Comparison of ENCODE assay signal across 14 cellular contexts in the genomic region with DNA sequence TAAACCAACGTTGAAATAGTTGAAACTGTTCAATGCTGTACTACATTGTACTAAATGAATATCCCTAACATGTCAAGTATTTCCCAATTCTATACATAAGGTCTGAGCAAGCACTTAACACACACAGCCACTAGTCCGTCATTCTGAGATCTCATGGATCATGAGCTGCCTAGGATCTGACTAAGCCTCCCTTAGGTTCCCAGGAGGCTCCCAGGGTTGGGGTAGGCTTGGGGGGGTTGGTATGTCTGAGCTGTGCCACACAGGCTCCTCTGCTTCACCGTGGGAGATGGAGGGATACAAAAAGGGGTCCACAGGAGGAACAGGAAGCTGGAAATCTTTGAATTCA. TPM values are rescaled to one million over a fixed set of nuclear protein-coding genes. Genes with fewer than 3 reads are reported as not detected.
A peak's percentile ranks its signal among the peaks of the same experiment; 100 is the strongest.
DNase-seq lines count a peak whose midpoint lies in the region; ATAC-seq, FAIRE-seq and TF ChIP-seq lines count a peak whose summit lies in the region.
"Had no signal": no experiment of that assay in that cellular context is flagged by ENCODE, and none has a peak within 500 bp of the region (broad histone marks: within the 10 kb centered on the region; RNA-seq: fewer than 3 reads in every experiment).

No MANE protein-coding gene starts in this region.

- in situ Hi-C loops in GM23248 (cut with MboI) = no loop called here
- in situ Hi-C loops in GM12878 (cut with MboI) = no loop called here

- TF ChIP-seq POLR2A in GM12878 (IDR thresholded peaks at IDR 0.05; ENCODE audit: low read depth, low read length) = no peak
- no peak for TF ChIP-seq POLR2A in breast epithelium (IDR thresholded peaks at IDR 0.05)

- H3K4me1 ChIP-seq in GM23248 (ENCODE audit: insufficient read depth) = peaks cover 35% of the 10 kb centered on the region
- peaks cover 76% of the 10 kb centered on the region for H3K4me1 ChIP-seq in GM12878 (ENCODE audit: control insufficient read depth, insufficient read depth, low read length)
- no peaks in the 10 kb centered on the region for H3K4me1 ChIP-seq in breast epithelium

- no peak for DNase-seq in CD4-positive, alpha-beta T cell
- DNase-seq in GM23248 = peak; percentile 84
- no peak for DNase-seq in GM12878 (ENCODE audit: low read depth, low spot score)
- no peak for DNase-seq in memory B cell (ENCODE audit: low spot score in 2 of 2)
- no peak for DNase-seq in Right ventricle myocardium inferior (ENCODE audit: missing footprints)
- no peak for DNase-seq in NCI-H345 (lab: John Stamatoyannopoulos, UW)
- no peak for DNase-seq in breast epithelium (ENCODE audit: low spot score in 2 of 2)
- DNase-seq: cerebellar nuclear complex, NCI-H2171 treated with DMSO at 0.1 percent for 48 hours had no signal

- no peaks in the 10 kb centered on the region for H3K27me3 ChIP-seq in CD4-positive, alpha-beta T cell (ENCODE audit: control insufficient read depth, insufficient read depth, low read length)
- no peaks in the 10 kb centered on the region for H3K27me3 ChIP-seq in GM23248 (replicated peaks; ENCODE audit: insufficient read depth)
- no peaks in the 10 kb centered on the region for H3K27me3 ChIP-seq in GM12878 (replicated peaks in 1 of 2; ENCODE audit: control insufficient read depth in 2 of 2, insufficient read depth in 2 of 2, low read length in 1 of 2)
- no peaks in the 10 kb centered on the region for H3K27me3 ChIP-seq in breast epithelium
- H3K27me3 ChIP-seq: right atrium auricular region had no signal

- peak overlapping the region; percentile 78 for H3K4me3 Mint-ChIP-seq in CD4-positive, alpha-beta T cell
- H3K4me3 Mint-ChIP-seq in memory B cell = no peak overlapping the region
- H3K4me3 Mint-ChIP-seq: CD14-positive monocyte had no signal

- no peak for TF ChIP-seq EP300 in GM12878 (IDR thresholded peaks at IDR 0.05; ENCODE audit: borderline replicate concordance in 1 of 2, control insufficient read depth in 1 of 2, low read depth in 2 of 2, low read length in 2 of 2)

- TF ChIP-seq RAD21 in GM12878 (IDR thresholded peaks at IDR 0.05; ENCODE audit: insufficient read depth, low read depth, low read length) = no peak

- no peaks in the 10 kb centered on the region for H3K36me3 ChIP-seq in GM23248 (ENCODE audit: low read depth)
- H3K36me3 ChIP-seq in GM12878 (ENCODE audit: control insufficient read depth in 2 of 2, insufficient read depth in 2 of 2, low read length in 1 of 2) = peaks cover 0 to 3% of the 10 kb centered on the region in 2 experiments; a peak in 1 of 4 replicates
- no peaks in the 10 kb centered on the region for H3K36me3 ChIP-seq in breast epithelium
- H3K36me3 ChIP-seq: right atrium auricular region, suprapubic skin had no signal

- H3K9ac ChIP-seq in GM23248 = no peak overlapping the region
- peak overlapping the region; percentile 38; the same call in 1 of the 2 replicates for H3K9ac ChIP-seq in GM12878 (ENCODE audit: control insufficient read depth, insufficient read depth, low read length)

- H3K9me3 ChIP-seq in CD4-positive, alpha-beta T cell (ENCODE audit: control insufficient read depth, low read length) = no peaks in the 10 kb centered on the region
- H3K9me3 ChIP-seq in GM23248 (ENCODE audit: low read depth) = no peaks in the 10 kb centered on the region
- no peaks in the 10 kb centered on the region for H3K9me3 ChIP-seq in GM12878 (replicated peaks; ENCODE audit: control insufficient read depth, insufficient read depth, low read length)
- no peaks in the 10 kb centered on the region for H3K9me3 ChIP-seq in breast epithelium
- H3K9me3 ChIP-seq: right atrium auricular region, suprapubic skin had no signal

- H3K4me3 ChIP-seq in GM23248 (no peak overlapping the region), GM12878 (peak overlapping the region; percentile 75; the same call in 1 of the 2 replicates), breast epithelium (no peak overlapping the region)
- H3K4me3 ChIP-seq: right atrium auricular region, suprapubic skin had no signal

- no peaks in the 10 kb centered on the region for H4K20me1 ChIP-seq in GM23248 (ENCODE audit: insufficient read depth)
- no peaks in the 10 kb centered on the region for H4K20me1 ChIP-seq in GM12878 (ENCODE audit: control insufficient read depth, insufficient read depth)

- CTCF ChIA-PET in CD4-positive, alpha-beta T cell (lab: Charles Lee) = interaction anchor here (7.3 kb wide), 1 partner anchor 129 kb away, joined by 247 read pairs; no protein-coding TSS in a partner anchor
- CTCF ChIA-PET in GM12878 (lab: Yijun Ruan, JAX) = interaction anchor here (0.7 to 10.5 kb wide), 6 partner anchors 45 to 140 kb away, joined by 3 to 276 read pairs (median 52); no protein-coding TSS in a partner anchor

- peaks cover 29% of the 10 kb centered on the region for H3F3A ChIP-seq in GM23248 (ENCODE audit: insufficient read depth)

- peak overlapping the region; percentile 51 for H3K27ac ChIP-seq in CD4-positive, alpha-beta T cell (ENCODE audit: low read depth, low read length)
- H3K27ac ChIP-seq in GM23248 (no peak overlapping the region; the same call in 1 of the 2 replicates), GM12878 (ENCODE audit: control insufficient read depth, insufficient read depth) (peak overlapping the region; percentile 72), breast epithelium (no peak overlapping the region)
- H3K27ac ChIP-seq: HL-60, right atrium auricular region, suprapubic skin had no signal

- H3K4me2 ChIP-seq in GM23248 (ENCODE audit: unreplicated experiment) = peak overlapping the region; percentile 35
- peak overlapping the region; percentile 89 for H3K4me2 ChIP-seq in GM12878 (ENCODE audit: control insufficient read depth, insufficient read depth)

- POLR2A ChIA-PET in CD4-positive, alpha-beta T cell (lab: Charles Lee) = interaction anchor here (0.8 to 9.3 kb wide), 6 partner anchors 20 to 130 kb away, joined by 3 to 277 read pairs (median 22); no protein-coding TSS in a partner anchor
- POLR2A ChIA-PET in GM12878 (lab: Charles Lee) = interaction anchor here (0.9 to 6.3 kb wide), 5 partner anchors 64 to 140 kb away, joined by 3 to 84 read pairs (median 22); no protein-coding TSS in a partner anchor

- 2 to 7% methylated on average over 3 of the region's 3 CpGs for WGBS in GM23248 (ENCODE audit: low coverage in 1 of 2, low lambda C conversion rate in 2 of 2, missing lambda C conversion rate in 2 of 2), 2 experiments
- 21% methylated on average over 3 of the region's 3 CpGs for WGBS in GM12878 (ENCODE audit: insufficient coverage, insufficient replicate concordance, low lambda C conversion rate, missing lambda C conversion rate)

- no peak for FAIRE-seq in GM12878 (lab: Jason Lieb, UNC)

- no peak for ATAC-seq in CD4-positive, alpha-beta T cell (ENCODE audit: poor library complexity)
- no peak for ATAC-seq in GM12878
- no peak for ATAC-seq in memory B cell (ENCODE audit: low read depth)
- ATAC-seq in Right ventricle myocardium inferior = no peak
- no peak for ATAC-seq in GM21515 (IDR thresholded peaks at IDR 0.05; ENCODE audit: unreplicated experiment)

- peaks cover 99% of the 10 kb centered on the region for H3K36me3 Mint-ChIP-seq in CD4-positive, alpha-beta T cell (ENCODE audit: low read depth)
- H3K36me3 Mint-ChIP-seq in memory B cell = peaks cover 13% of the 10 kb centered on the region
- H3K36me3 Mint-ChIP-seq: CD14-positive monocyte had no signal

- intact Hi-C loops in CD4-positive, alpha-beta T cell (cut with DNase I, micrococcal nuclease) = loop anchor here in 1 of 2 experiments (5.0 kb wide), 1 partner anchor 41 kb away; no protein-coding TSS in a partner anchor
- intact Hi-C loops in GM12878 (cut with micrococcal nuclease; ENCODE audit: unreplicated experiment) = no loop called here
- intact Hi-C loops in Right ventricle myocardium inferior (cut with DNase I) = no loop called here
- intact Hi-C loops in breast epithelium (cut with DNase I; ENCODE audit: low total_unique reads) = no loop called here

- RAD21 ChIA-PET in GM12878 (lab: Charles Lee; ENCODE audit: unreplicated experiment) = interaction anchor here (0.9 to 9.6 kb wide), 5 partner anchors 67 to 129 kb away, joined by 3 to 331 read pairs (median 181); no protein-coding TSS in a partner anchor

- BruUV-seq in GM12878 (replicated peaks; lab: Mats Ljungman, UMichigan) = TSS peak; percentile 25

- SMC1A ChIA-PET in GM12878 (lab: Charles Lee; ENCODE audit: uncharacterized antibody, unreplicated experiment) = interaction anchor here (0.8 to 11.9 kb wide), 9 partner anchors 13 to 137 kb away, joined by 3 to 293 read pairs (median 93); no protein-coding TSS in a partner anchor

- no peaks in the 10 kb centered on the region for H3K9me3 Mint-ChIP-seq in CD4-positive, alpha-beta T cell
- H3K9me3 Mint-ChIP-seq in memory B cell = no peaks in the 10 kb centered on the region
- H3K9me3 Mint-ChIP-seq: CD14-positive monocyte had no signal

- 0 out of 2 replicates have a peak overlapping the region, but pooled peaks have one; percentile 11 for H2AFZ ChIP-seq in GM23248
- H2AFZ ChIP-seq in GM12878 (ENCODE audit: control insufficient read depth, low read depth, low read length) = peak overlapping the region; percentile 49

- H3K27me3 Mint-ChIP-seq in CD4-positive, alpha-beta T cell = no peaks in the 10 kb centered on the region
- no peaks in the 10 kb centered on the region for H3K27me3 Mint-ChIP-seq in memory B cell

- TF ChIP-seq CTCF in CD4-positive, alpha-beta T cell (IDR thresholded peaks at IDR 0.05) = no peak
- TF ChIP-seq CTCF in GM12878 (IDR thresholded peaks at IDR 0.05 in 2 of 3, conservative IDR thresholded peaks at IDR 0.05 in 1 of 3; ENCODE audit: control insufficient read depth in 2 of 3, extremely low read depth in 1 of 3, insufficient read depth in 1 of 3, low read depth in 3 of 3, low read length in 3 of 3) (no peak), breast epithelium (IDR thresholded peaks at IDR 0.05) (no peak)

- no peaks in the 10 kb centered on the region for H3K79me2 ChIP-seq in GM23248 (ENCODE audit: insufficient read depth)
- H3K79me2 ChIP-seq in GM12878 (ENCODE audit: control insufficient read depth, insufficient read depth, low read length) = peaks cover 57% of the 10 kb centered on the region

- H3K9me2 ChIP-seq in GM23248 (ENCODE audit: insufficient read depth) = no peaks in the 10 kb centered on the region

- H3K4me1 Mint-ChIP-seq in CD4-positive, alpha-beta T cell (ENCODE audit: low read depth) = peaks cover 100% of the 10 kb centered on the region
- H3K4me1 Mint-ChIP-seq in memory B cell = peaks cover 46% of the 10 kb centered on the region

- peak overlapping the region; percentile 93 for H3K27ac Mint-ChIP-seq in CD4-positive, alpha-beta T cell
- peak overlapping the region; percentile 9 for H3K27ac Mint-ChIP-seq in memory B cell
- H3K27ac Mint-ChIP-seq: CD14-positive monocyte had no signal

RNA-seq across cellular contexts. Expression of a gene that starts 5.9 kb away (rescaled TPM):
- total RNA-seq in CD4-positive, alpha-beta T cell = 10 to 100 TPM; 66.6 to 69.7 TPM
- total RNA-seq in GM23248 (2014; rRNA removed; shearing (Covaris generic)) = 1.5 and 3.0 TPM in 2 replicates
- 0.58 and 0.96 TPM in 2 replicates for polyA plus RNA-seq in GM23248 (2016; fragmentation: Nextera tagmentation; extraction: Ambion mirVana)
- total RNA-seq in GM12878 (2013; cell fraction: nucleolus; rRNA removed) = 151 and 158 TPM in 2 replicates
- 27.4 and 31.3 TPM in 2 replicates for total RNA-seq in GM12878 (2014; rRNA removed)
- total RNA-seq in GM12878 (2014; rRNA removed; fragmentation: Illumina TruSeq; extraction: Trizol) = 23.5 and 23.8 TPM in 2 replicates
- 25.5 and 29.3 TPM in 2 replicates for total RNA-seq in GM12878 (2021)
- 5.6 TPM for polyA plus RNA-seq in GM12878 (2011; ENCODE audit: low read depth)
- 234 and 259 TPM in 2 replicates for polyA plus RNA-seq in GM12878 (2011; rRNA removed)
- 137 and 158 TPM in 2 replicates for polyA plus RNA-seq in GM12878 (2011; cell fraction: cytosol; rRNA removed)
- polyA plus RNA-seq in GM12878 (2011; cell fraction: nucleus; rRNA removed) = 185 and 295 TPM in 2 replicates
- polyA plus RNA-seq in GM12878 (2012) = 5.8 and 12.5 TPM in 2 replicates
- 26.0 and 32.7 TPM in 2 replicates for polyA plus RNA-seq in GM12878 (2014; fragmentation: Illumina TruSeq; extraction: Trizol)
- 1 to 10 TPM; 5.6 to 6.2 TPM for polyA plus RNA-seq in GM12878 (2014; fragmentation: Nextera tagmentation; extraction: Ambion mirVana)
- 17.0 and 18.3 TPM in 2 replicates for polyA plus RNA-seq in GM12878 (2014; rRNA removed)
- polyA plus RNA-seq in GM12878 (2016; fragmentation: Nextera tagmentation; extraction: Ambion mirVana) = 10 to 100 TPM in 1 of 2 experiments, 1 to 10 TPM in 1; 9.9 to 13.3 TPM
- 397 and 409 TPM in 2 replicates for polyA minus RNA-seq in GM12878 (2011; rRNA and poly(A)+ RNA removed)
- 114 and 130 TPM in 2 replicates for polyA minus RNA-seq in GM12878 (2011; cell fraction: cytosol; rRNA and poly(A)+ RNA removed)
- 267 and 279 TPM in 2 replicates for polyA minus RNA-seq in GM12878 (2011; cell fraction: nucleus; rRNA and poly(A)+ RNA removed)
- total RNA-seq in Right ventricle myocardium inferior = 0.46 TPM
- 1 to 10 TPM in 2 of 3 donors, under 1 TPM in 1; 0.96 to 4.8 (median 1.3) TPM for total RNA-seq in breast epithelium

Comparison
In these comparisons a context has a peak if more than half of its experiments do, and no peak if none do; other contexts are left out.
1. H3K27ac ChIP-seq: peak in CD4-positive, alpha-beta T cell (single experiment) and GM12878 (single experiment); none in GM23248 (single experiment) and breast epithelium (0 of 2).